ENCODE assay signal across 25 cellular contexts in genomic region chr10:129380279-129380678, GRCh38.
"Had no signal": no experiment of that assay in that cellular context is flagged by ENCODE, and none has a peak within 500 bp of the region (broad histone marks: within the 10 kb centered on the region; RNA-seq: fewer than 3 reads in every experiment).

No MANE protein-coding gene starts in this region.

- H3K27me3 ChIP-seq: stomach, suprapubic skin, testis, thyroid gland, tibial nerve, transverse colon, upper lobe of left lung, upper lobe of right lung, uterus, vagina had no signal

- H3K9me3 ChIP-seq: stomach, suprapubic skin, testis, thoracic aorta, thyroid gland, tibial artery, tibial nerve, transverse colon, upper lobe of left lung, upper lobe of right lung, uterus, vagina had no signal

- DNase-seq: stimulated activated CD4-positive, alpha-beta T cell treated with anti-CD3 and anti-CD28 coated beads, Interleukin-2, amount 100 ng/mL, for 48 hours; stimulated activated CD4-positive, alpha-beta T cell treated with anti-CD3 and anti-CD28 coated beads, Interleukin-4, amount 100 ng/mL, for 1 hour; stimulated activated CD4-positive, alpha-beta T cell treated with anti-CD3 and anti-CD28 coated beads, Interleukin-4, amount 100 ng/mL, for 24 hours; stimulated activated CD4-positive, alpha-beta T cell treated with anti-CD3 and anti-CD28 coated beads, Interleukin-4, amount 100 ng/mL, for 4 hours; stimulated activated CD8-positive, alpha-beta memory T cell treated with anti-CD3 and anti-CD28 coated beads, Interleukin-4, amount 100 ng/mL, for 48 hours; stimulated activated naive B cell treated with anti-CD40 and anti-IgM and Interleukin-4, amounts not matched to agents 10 μg/mL and 1 μg/mL and 100 μg/mL, for 72 hours; stimulated activated naive CD4-positive, alpha-beta T cell; stimulated activated naive CD4-positive, alpha-beta T cell treated with Interleukin-2 at 50 U/mL for 16 hours; stimulated activated naive CD8-positive, alpha-beta T cell treated with anti-CD3 and anti-CD28 coated beads, Interleukin-15, amount 100 ng/mL, for 72 hours; stimulated activated naive CD8-positive, alpha-beta T cell treated with anti-CD3 and anti-CD28 coated beads, Interleukin-15, Interleukin-2, amounts not matched to agents 100 U/mL and 50 U/mL, for 24 hours; stomach; substantia nigra; thyroid gland; tibial artery; transverse colon; trophoblast cell; upper lobe of left lung; upper lobe of right lung; uterus had no signal

- H3K27ac ChIP-seq: stomach, suprapubic skin, testis, thoracic aorta, thyroid gland, tibial artery, tibial nerve, transverse colon, upper lobe of left lung, upper lobe of right lung, uterus, vagina had no signal

- H3K36me3 ChIP-seq: stomach, suprapubic skin, thoracic aorta, thyroid gland, tibial artery, tibial nerve, transverse colon, upper lobe of left lung, upper lobe of right lung, uterus, vagina had no signal

- FAIRE-seq: urothelium cell line had no signal

- H3K4me3 ChIP-seq: stomach, suprapubic skin, thoracic aorta, thyroid gland, tibial artery, tibial nerve, transverse colon, upper lobe of left lung, upper lobe of right lung, uterus, vagina had no signal

- H3K4me1 ChIP-seq: stomach, suprapubic skin, testis, thyroid gland, tibial artery, tibial nerve, transverse colon, upper lobe of left lung, upper lobe of right lung, uterus, vagina had no signal
